Comparison of ENCODE assay signal across 9 cellular contexts in the genomic region with DNA sequence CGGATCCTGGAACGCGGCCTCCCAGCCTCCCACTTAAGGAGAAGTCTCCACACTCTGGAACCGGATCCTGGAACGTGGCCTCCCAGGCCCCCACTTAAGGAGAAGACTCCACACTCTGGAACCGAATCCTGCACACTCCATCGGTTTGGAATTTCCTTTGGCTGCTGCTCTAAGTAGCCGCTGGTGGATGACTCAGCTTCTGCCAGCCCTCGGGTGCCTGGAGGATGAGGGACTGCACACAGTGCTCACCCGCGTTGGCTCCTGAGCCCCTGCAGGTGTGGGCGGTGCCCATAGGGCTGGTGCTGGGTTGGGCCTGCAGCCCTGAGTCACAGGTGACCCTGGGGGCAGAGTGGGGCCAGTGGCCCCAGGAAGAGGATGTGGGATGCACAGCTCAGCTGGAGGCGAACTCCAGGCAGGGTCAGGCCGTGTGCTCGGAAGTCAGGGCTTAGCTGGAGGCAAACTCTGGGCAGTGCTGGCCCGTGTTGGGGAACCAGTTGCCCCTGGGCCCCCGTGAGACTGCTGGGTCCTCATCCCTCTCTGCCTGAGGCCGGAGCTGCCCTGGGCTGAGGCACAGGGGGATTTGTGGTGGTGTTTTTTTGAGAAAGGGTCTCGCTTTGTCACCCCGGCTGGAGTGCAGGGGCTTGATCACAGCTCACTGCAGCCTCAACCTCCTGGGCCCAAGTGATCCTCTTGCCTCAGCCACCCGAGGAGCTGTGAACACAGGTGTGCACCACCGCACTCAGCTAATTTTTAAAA. TPM values are rescaled to one million over a fixed set of nuclear protein-coding genes. Genes with fewer than 3 reads are reported as not detected.
A peak's percentile ranks its signal among the peaks of the same experiment; 100 is the strongest.
DNase-seq lines count a peak whose midpoint lies in the region; ATAC-seq and TF ChIP-seq lines count a peak whose summit lies in the region.
"Had no signal": no experiment of that assay in that cellular context is flagged by ENCODE, and none has a peak within 500 bp of the region (broad histone marks: within the 10 kb centered on the region; RNA-seq: fewer than 3 reads in every experiment).

No MANE protein-coding gene starts in this region.

- no peak for TF ChIP-seq POLR2A in stomach (IDR thresholded peaks at IDR 0.05)

- TF ChIP-seq CTCF in hepatocyte (IDR thresholded peaks at IDR 0.05; ENCODE audit: poor library complexity) (no peak), stomach (IDR thresholded peaks at IDR 0.05) (no peak)

- DNase-seq in HK-2 (ENCODE audit: unreplicated experiment) (peak; percentile 100), amniotic stem cell (lab: John Stamatoyannopoulos, UW) (peak; percentile 95), hepatocyte (ENCODE audit: low spot score) (peak; percentile 81), stomach (peak; percentile 68), HuH-7 (ENCODE audit: low spot score) (no peak), substantia nigra (lab: John Stamatoyannopoulos, UW) (no peak)
- DNase-seq in activated CD4-positive, CD25-positive, alpha-beta regulatory T cell (lab: John Stamatoyannopoulos, UW) = no peak

- no peaks in the 10 kb centered on the region for H3K79me2 ChIP-seq in hepatocyte

- H3K36me3 ChIP-seq in hepatocyte (replicated peaks; ENCODE audit: insufficient read depth, low read depth) (no peaks in the 10 kb centered on the region), stomach (peaks cover 12 to 32% (median 29%) of the 10 kb centered on the region in 4 donors)

- H3K9me2 ChIP-seq in hepatocyte (replicated peaks; ENCODE audit: insufficient read depth) = no peaks in the 10 kb centered on the region

- no peak for TF ChIP-seq EP300 in stomach (IDR thresholded peaks at IDR 0.05)

- intact Hi-C loops in stomach (cut with DNase I; ENCODE audit: low total_unique reads) = no loop called here

- 73% methylated on average over 22 of the region's 22 CpGs for WGBS in hepatocyte (ENCODE audit: low lambda C conversion rate, missing lambda C conversion rate)
- WGBS in stomach, 5 donors = 46 to 67% (median 64%) methylated on average over 11 to 22 of the region's 22 CpGs

- H4K20me1 ChIP-seq in hepatocyte (ENCODE audit: insufficient read depth, poor library complexity, severe bottlenecking) = no peaks in the 10 kb centered on the region

- H3K27me3 ChIP-seq in hepatocyte = no peaks in the 10 kb centered on the region
- no peaks in the 10 kb centered on the region for H3K27me3 ChIP-seq in stomach

- H3K9me3 ChIP-seq in hepatocyte (ENCODE audit: low read depth) = no peaks in the 10 kb centered on the region
- H3K9me3 ChIP-seq in stomach = no peaks in the 10 kb centered on the region

- no peak for ATAC-seq in HG03280 (IDR thresholded peaks at IDR 0.05; ENCODE audit: unreplicated experiment)

- no peak overlapping the region for H3K4me2 ChIP-seq in hepatocyte

- H2AFZ ChIP-seq in hepatocyte = no peak overlapping the region

- H3K27ac ChIP-seq in hepatocyte = peak overlapping the region; percentile 69
- H3K27ac ChIP-seq in stomach = peak overlapping the region; percentile 28 to 85 (median 79)
- H3K27ac ChIP-seq in substantia nigra (ENCODE audit: low read depth, low read length, poor library complexity, severe bottlenecking) = no peak overlapping the region
- H3K27ac ChIP-seq: HL-60 had no signal

- H3K4me3 ChIP-seq in hepatocyte (no peak overlapping the region), stomach (no peak overlapping the region)

- H3K4me1 ChIP-seq in hepatocyte (ENCODE audit: insufficient read depth) (peaks cover 11% of the 10 kb centered on the region), stomach (peaks cover 38 to 49% (median 44%) of the 10 kb centered on the region in 4 donors)

RNA-seq across cellular contexts. Expression of gene TNFRSF6B, which starts 13.9 kb away (rescaled TPM):
- total RNA-seq in hepatocyte = 0.97 and 3.3 TPM in 2 replicates
- polyA plus RNA-seq in hepatocyte = 4.2 and 5.1 TPM in 2 replicates
- total RNA-seq in stomach = 10 to 100 TPM in 1 of 5 donors, 1 to 10 TPM in 3, not detected in 1; 1.1 to 16.9 (median 3.2) TPM
- 10 to 100 TPM in 1 of 3 donors, 1 to 10 TPM in 2; 8.5 to 26.2 (median 9.5) TPM for polyA plus RNA-seq in stomach

RNA-seq across cellular contexts. Expression of gene RTEL1, which starts 24.4 kb away (rescaled TPM):
- total RNA-seq in hepatocyte (16.9 and 18.2 TPM in 2 replicates), stomach (10 to 100 TPM; 13.6 to 70.4 (median 32.7) TPM)
- polyA plus RNA-seq in hepatocyte (14.0 and 18.3 TPM in 2 replicates), stomach (1 to 10 TPM; 7.6 to 10.0 (median 9.2) TPM)

RNA-seq across cellular contexts. Expression of gene ARFRP1, which starts 25.2 kb away (rescaled TPM):
- total RNA-seq in hepatocyte = 24.0 and 31.5 TPM in 2 replicates
- polyA plus RNA-seq in hepatocyte = 38.0 and 50.0 TPM in 2 replicates
- total RNA-seq in stomach = 100 to 1,000 TPM in 1 of 5 donors, 10 to 100 TPM in 3, 1 to 10 TPM in 1; 7.6 to 103 (median 35.8) TPM
- polyA plus RNA-seq in stomach = 10 to 100 TPM; 30.2 to 56.2 (median 35.9) TPM

RNA-seq across cellular contexts. Expression of gene ZGPAT, which starts 25.3 kb away (rescaled TPM):
- total RNA-seq in hepatocyte = 18.6 and 21.5 TPM in 2 replicates
- 41.7 and 48.7 TPM in 2 replicates for polyA plus RNA-seq in hepatocyte
- 10 to 100 TPM; 12.3 to 49.6 (median 39.3) TPM for total RNA-seq in stomach
- 10 to 100 TPM; 29.9 to 41.7 (median 37.7) TPM for polyA plus RNA-seq in stomach

RNA-seq across cellular contexts. Expression of gene STMN3, which starts 29.3 kb away (rescaled TPM):
- total RNA-seq in hepatocyte = 13.2 and 14.4 TPM in 2 replicates
- polyA plus RNA-seq in hepatocyte = 17.3 and 18.2 TPM in 2 replicates
- 10 to 100 TPM in 2 of 5 donors, 1 to 10 TPM in 2, under 1 TPM in 1; 0.87 to 13.4 (median 5.5) TPM for total RNA-seq in stomach
- polyA plus RNA-seq in stomach = 10 to 100 TPM; 12.3 to 14.8 (median 12.5) TPM

Comparison
In these comparisons a context has a peak if more than half of its experiments do, and no peak if none do; other contexts are left out.
1. DNase-seq: peak in HK-2 (single experiment), amniotic stem cell (single experiment), hepatocyte (single experiment) and stomach (single experiment); none in HuH-7 (single experiment), activated CD4-positive, CD25-positive, alpha-beta regulatory T cell (0 of 4) and substantia nigra (0 of 49).